8 cellular contexts compared by ENCODE assay signal in genomic region chr10:124063736-124064135, GRCh38. TPM values are rescaled to one million over a fixed set of nuclear protein-coding genes. Genes with fewer than 3 reads are reported as not detected.
DNase-seq lines count a peak whose midpoint lies in the region; ATAC-seq and TF ChIP-seq lines count a peak whose summit lies in the region.

No MANE protein-coding gene starts in this region.

- POLR2A ChIA-PET in CD8-positive, alpha-beta memory T cell (lab: Charles Lee) = no interaction called here

- H3K79me2 ChIP-seq in mesendoderm (ENCODE audit: control insufficient read depth, insufficient read depth, low read length) = no peaks in the 10 kb centered on the region

- WGBS in mesendoderm (ENCODE audit: extremely low coverage, insufficient coverage, low lambda C conversion rate) = no CpG with 5 or more reads among the region's 6 CpGs

- H3K27me3 ChIP-seq in breast epithelium = no peaks in the 10 kb centered on the region
- H3K27me3 ChIP-seq in mesendoderm (ENCODE audit: insufficient read depth, low read length, poor library complexity) = no peaks in the 10 kb centered on the region
- no peaks in the 10 kb centered on the region for H3K27me3 ChIP-seq in CD8-positive, alpha-beta memory T cell (ENCODE audit: insufficient read depth, low read length, poor library complexity, severe bottlenecking)

- TF ChIP-seq CTCF in breast epithelium (IDR thresholded peaks at IDR 0.05) = no peak
- no peak for TF ChIP-seq CTCF in nephron (IDR thresholded peaks at IDR 0.05; ENCODE audit: unreplicated experiment in 3 of 3)

- no peak overlapping the region for H2BK5ac ChIP-seq in mesendoderm (ENCODE audit: low read length)

- no peak overlapping the region for H4K5ac ChIP-seq in mesendoderm (ENCODE audit: low read length)

- H3K56ac ChIP-seq in mesendoderm (ENCODE audit: low read length) = no peak overlapping the region

- no peaks in the 10 kb centered on the region for H3K9me3 ChIP-seq in breast epithelium
- H3K9me3 ChIP-seq in CD8-positive, alpha-beta memory T cell (ENCODE audit: low read length) = no peaks in the 10 kb centered on the region

- no peak overlapping the region for H2BK120ac ChIP-seq in mesendoderm (ENCODE audit: low read depth, low read length)

- H2BK15ac ChIP-seq in mesendoderm (replicated peaks; ENCODE audit: low read depth) = no peak overlapping the region

- peaks cover 75% of the 10 kb centered on the region for H3K4me1 Mint-ChIP-seq in nephron
- H3K4me1 Mint-ChIP-seq in CD8-positive, alpha-beta memory T cell = no peaks in the 10 kb centered on the region

- DNase-seq in DMS79 treated with DMSO at 0.1 percent for 48 hours (lab: John Stamatoyannopoulos, UW) = peak; percentile 31
- DNase-seq in breast epithelium (ENCODE audit: low spot score in 2 of 2) = no peak
- DNase-seq in mesendoderm = no peak
- DNase-seq in DMS 273 treated with DMSO at 0.1 percent for 48 hours (lab: John Stamatoyannopoulos, UW) = no peak
- no peak for DNase-seq in CD8-positive, alpha-beta memory T cell

- peak overlapping the region; percentile 46 to 82 for H3K27ac ChIP-seq in breast epithelium
- no peak overlapping the region for H3K27ac ChIP-seq in mesendoderm (ENCODE audit: low read depth, low read length)
- no peak overlapping the region for H3K27ac ChIP-seq in CD8-positive, alpha-beta memory T cell (ENCODE audit: low read depth, low read length)

- intact Hi-C loops in breast epithelium (cut with DNase I; ENCODE audit: low total_unique reads) = no loop called here

- no peak overlapping the region for H3K4me2 ChIP-seq in mesendoderm (ENCODE audit: low read length)

- peaks cover 3% of the 10 kb centered on the region for H3K27me3 Mint-ChIP-seq in nephron (ENCODE audit: low read depth)
- peaks cover 4 to 11% of the 10 kb centered on the region in 2 donors for H3K27me3 Mint-ChIP-seq in CD8-positive, alpha-beta memory T cell

- no peak overlapping the region for H3K4ac ChIP-seq in mesendoderm (ENCODE audit: low read depth, low read length)

- no peak for TF ChIP-seq POLR2A in breast epithelium (IDR thresholded peaks at IDR 0.05)

- CTCF ChIA-PET in CD8-positive, alpha-beta memory T cell (lab: Charles Lee) = no interaction called here

- H3K9me3 Mint-ChIP-seq in nephron = no peaks in the 10 kb centered on the region
- H3K9me3 Mint-ChIP-seq in CD8-positive, alpha-beta memory T cell = no peaks in the 10 kb centered on the region

- H3K4me3 ChIP-seq in breast epithelium (peak overlapping the region in 2 of 3 donors; percentile 15 to 39), mesendoderm (ENCODE audit: low read length) (no peak overlapping the region)
- H3K4me3 ChIP-seq in CD8-positive, alpha-beta memory T cell (ENCODE audit: low read length) = no peak overlapping the region

- H3K9ac ChIP-seq in mesendoderm (ENCODE audit: low read length) = no peak overlapping the region

- ATAC-seq in HG03571 (IDR thresholded peaks at IDR 0.05; ENCODE audit: unreplicated experiment) (peak; percentile 54), HG03108 (IDR thresholded peaks at IDR 0.05; ENCODE audit: unreplicated experiment) (no peak)

- no peaks in the 10 kb centered on the region for H3K36me3 Mint-ChIP-seq in nephron (ENCODE audit: low read depth)
- H3K36me3 Mint-ChIP-seq in CD8-positive, alpha-beta memory T cell = no peaks in the 10 kb centered on the region

- peaks cover 3% of the 10 kb centered on the region for H3K79me1 ChIP-seq in mesendoderm (ENCODE audit: low read length)

- H3K4me3 Mint-ChIP-seq in nephron = peak overlapping the region in 2 of 3 experiments; percentile 30 to 42
- peak overlapping the region in 1 of 7 donors; percentile 72 for H3K4me3 Mint-ChIP-seq in CD8-positive, alpha-beta memory T cell

- H3K36me3 ChIP-seq in breast epithelium = no peaks in the 10 kb centered on the region
- no peaks in the 10 kb centered on the region for H3K36me3 ChIP-seq in mesendoderm (ENCODE audit: control insufficient read depth, insufficient read depth, low read length)
- no peaks in the 10 kb centered on the region for H3K36me3 ChIP-seq in CD8-positive, alpha-beta memory T cell (ENCODE audit: insufficient read depth, low read length)

- H3K18ac ChIP-seq in mesendoderm (ENCODE audit: low read length) = no peak overlapping the region

- H3K27ac Mint-ChIP-seq in nephron = peak overlapping the region; percentile 76 to 96 (median 81)
- H3K27ac Mint-ChIP-seq in CD8-positive, alpha-beta memory T cell = peak overlapping the region in 1 of 8 donors; percentile 49

- no peak overlapping the region for H3K23ac ChIP-seq in mesendoderm (ENCODE audit: low read length)

- no peak overlapping the region for H2AK5ac ChIP-seq in mesendoderm (ENCODE audit: low read length)

- no peak overlapping the region for H4K8ac ChIP-seq in mesendoderm (ENCODE audit: low read depth, low read length)

- H3K4me1 ChIP-seq in breast epithelium = peaks cover 4 to 5% of the 10 kb centered on the region in 2 donors
- H3K4me1 ChIP-seq in mesendoderm (ENCODE audit: control insufficient read depth, low read depth, low read length) = peaks cover 9% of the 10 kb centered on the region
- H3K4me1 ChIP-seq in CD8-positive, alpha-beta memory T cell (ENCODE audit: insufficient read depth, low read length) = peaks cover 19% of the 10 kb centered on the region

RNA-seq across cellular contexts. Expression of gene CHST15, which starts 29.7 kb away (rescaled TPM):
- total RNA-seq in breast epithelium = 10 to 100 TPM; 19.0 to 57.8 (median 56.4) TPM
- 12.6 TPM for polyA plus RNA-seq in mesendoderm (2013, experiment 1 of 2)
- 12.3 TPM for polyA plus RNA-seq in mesendoderm (2013, experiment 2 of 2)
- under 1 TPM; 0.18 to 0.24 TPM for total RNA-seq in CD8-positive, alpha-beta memory T cell
- polyA plus RNA-seq in CD8-positive, alpha-beta memory T cell = not detected

Comparison
In these comparisons a context has a peak if more than half of its experiments do, and no peak if none do; other contexts are left out.
1. H3K27ac ChIP-seq: peak in breast epithelium (2 of 2); none in mesendoderm (single experiment) and CD8-positive, alpha-beta memory T cell (single experiment).
2. H3K4me3 ChIP-seq: peak in breast epithelium (2 of 3); none in mesendoderm (single experiment) and CD8-positive, alpha-beta memory T cell (single experiment).
3. RNA of gene CHST15, which starts 29.7 kb away (total RNA-seq): 19.0 to 57.8 TPM in breast epithelium; 0.18 to 0.24 TPM in CD8-positive, alpha-beta memory T cell; every median in the first group is over 10 times any median in the second.